In genomic region chr16:66988197-66988788, GRCh38 we compare ENCODE assay signal across 11 cellular contexts. TPM values are rescaled to one million over a fixed set of nuclear protein-coding genes. Genes with fewer than 3 reads are reported as not detected.
DNase-seq lines count a peak whose midpoint lies in the region; ATAC-seq lines count a peak whose summit lies in the region.
"Had no signal": no experiment of that assay in that cellular context is flagged by ENCODE, and none has a peak within 500 bp of the region (broad histone marks: within the 10 kb centered on the region; RNA-seq: fewer than 3 reads in every experiment).

TSS of gene CES4A (plus strand) at chr16:66988589. CDS start at chr16:66988773, 184 bp downstream.

- peak within 1 kb of the TSS; percentile 2 for H3K27ac ChIP-seq in temporal lobe (ENCODE audit: low read depth, low read length)
- H3K27ac ChIP-seq: brain microvascular endothelial cell had no signal

- peaks cover 11% of the 10 kb centered on the region for H3K36me3 Mint-ChIP-seq in activated CD8-positive, alpha-beta memory T cell treated with anti-CD3 and anti-CD28 coated beads, Interleukin-2, amount 10 ng/mL, durations not matched to agents 7 days and 5 days
- H3K36me3 Mint-ChIP-seq in activated T-helper 2 cell treated with anti-CD3 and anti-CD28 coated beads, Interferon-gamma antibody, Interleukin-2, Interleukin-4, amounts not matched to agents 10 μg/mL and 5 μg/mL and 100 μg/mL, durations not matched to agents 14 hours and 24 hours and 36 hours (ENCODE audit: low read depth) = peaks cover 15% of the 10 kb centered on the region

- CTCF ChIA-PET in activated CD8-positive, alpha-beta memory T cell treated with anti-CD3 and anti-CD28 coated beads, Interleukin-2, amount 10 ng/mL, durations not matched to agents 7 days and 5 days (lab: Charles Lee) = interaction anchor here (1.1 to 2.1 kb wide), 5 partner anchors 11 to 30 kb away, joined by 3 to 8 read pairs (median 6); partner anchors contain the start of gene CES3

- H3K4me3 Mint-ChIP-seq in activated CD8-positive, alpha-beta memory T cell treated with anti-CD3 and anti-CD28 coated beads, Interleukin-2, amount 10 ng/mL, durations not matched to agents 7 days and 5 days = no peak within 1 kb of the TSS
- H3K4me3 Mint-ChIP-seq in activated T-helper 2 cell treated with anti-CD3 and anti-CD28 coated beads, Interferon-gamma antibody, Interleukin-2, Interleukin-4, amounts not matched to agents 10 μg/mL and 5 μg/mL and 100 μg/mL, durations not matched to agents 14 hours and 24 hours and 36 hours (ENCODE audit: low read depth) = peak within 1 kb of the TSS; percentile 61

- no peak for ATAC-seq in activated CD8-positive, alpha-beta memory T cell treated with anti-CD3 and anti-CD28 coated beads, Interleukin-2, amount 10 ng/mL, durations not matched to agents 7 days and 5 days
- ATAC-seq in HG03432 (IDR thresholded peaks at IDR 0.05; ENCODE audit: unreplicated experiment) (no peak), GM18511 (IDR thresholded peaks at IDR 0.05; ENCODE audit: unreplicated experiment) (no peak), HG02970 (IDR thresholded peaks at IDR 0.05; ENCODE audit: low FRiP score, unreplicated experiment) (no peak)

- DNase-seq in activated CD8-positive, alpha-beta memory T cell treated with anti-CD3 and anti-CD28 coated beads, Interleukin-2, amount 10 ng/mL, durations not matched to agents 7 days and 5 days = no peak
- DNase-seq in activated CD8-positive, alpha-beta memory T cell treated with anti-CD3 and anti-CD28 coated beads, Interleukin-2, amount 50 U/mL, for 4 hours = no peak
- no peak for DNase-seq in activated T-helper 2 cell treated with anti-CD3 and anti-CD28 coated beads, Interferon-gamma antibody, Interleukin-2, Interleukin-4, amounts not matched to agents 10 μg/mL and 5 μg/mL and 100 μg/mL, durations not matched to agents 14 hours and 24 hours and 36 hours (ENCODE audit: low spot score)
- DNase-seq in iris pigment epithelial cell (ENCODE audit: low read depth) = peak; percentile 71
- DNase-seq: brain microvascular endothelial cell; MV-4-11; stimulated activated CD4-positive, alpha-beta T cell treated with anti-CD3 and anti-CD28 coated beads, Interleukin-2, amount 100 ng/mL, for 24 hours had no signal

- H3K27ac Mint-ChIP-seq in activated CD8-positive, alpha-beta memory T cell treated with anti-CD3 and anti-CD28 coated beads, Interleukin-2, amount 10 ng/mL, durations not matched to agents 7 days and 5 days = peak within 1 kb of the TSS; percentile 73
- peak within 1 kb of the TSS; percentile 88 for H3K27ac Mint-ChIP-seq in activated T-helper 2 cell treated with anti-CD3 and anti-CD28 coated beads, Interferon-gamma antibody, Interleukin-2, Interleukin-4, amounts not matched to agents 10 μg/mL and 5 μg/mL and 100 μg/mL, durations not matched to agents 14 hours and 24 hours and 36 hours

- H3K4me1 Mint-ChIP-seq in activated CD8-positive, alpha-beta memory T cell treated with anti-CD3 and anti-CD28 coated beads, Interleukin-2, amount 10 ng/mL, durations not matched to agents 7 days and 5 days = peaks cover 45% of the 10 kb centered on the region
- peaks cover 40% of the 10 kb centered on the region for H3K4me1 Mint-ChIP-seq in activated T-helper 2 cell treated with anti-CD3 and anti-CD28 coated beads, Interferon-gamma antibody, Interleukin-2, Interleukin-4, amounts not matched to agents 10 μg/mL and 5 μg/mL and 100 μg/mL, durations not matched to agents 14 hours and 24 hours and 36 hours (ENCODE audit: low read depth)

- H3K9me3 Mint-ChIP-seq in activated CD8-positive, alpha-beta memory T cell treated with anti-CD3 and anti-CD28 coated beads, Interleukin-2, amount 10 ng/mL, durations not matched to agents 7 days and 5 days (ENCODE audit: low read depth) = no peaks in the 10 kb centered on the region
- no peaks in the 10 kb centered on the region for H3K9me3 Mint-ChIP-seq in activated T-helper 2 cell treated with anti-CD3 and anti-CD28 coated beads, Interferon-gamma antibody, Interleukin-2, Interleukin-4, amounts not matched to agents 10 μg/mL and 5 μg/mL and 100 μg/mL, durations not matched to agents 14 hours and 24 hours and 36 hours

- intact Hi-C loops in activated T-helper 2 cell treated with anti-CD3 and anti-CD28 coated beads, Interferon-gamma antibody, Interleukin-2, Interleukin-4, amounts not matched to agents 10 μg/mL and 5 μg/mL and 100 μg/mL, durations not matched to agents 14 hours and 24 hours and 36 hours (cut with micrococcal nuclease) = loop anchor here (10.0 kb wide), 1 partner anchor 257 kb away; the partner anchor contains the start of genes FHOD1 and SLC9A5

- no peaks in the 10 kb centered on the region for H3K27me3 Mint-ChIP-seq in activated CD8-positive, alpha-beta memory T cell treated with anti-CD3 and anti-CD28 coated beads, Interleukin-2, amount 10 ng/mL, durations not matched to agents 7 days and 5 days
- no peaks in the 10 kb centered on the region for H3K27me3 Mint-ChIP-seq in activated T-helper 2 cell treated with anti-CD3 and anti-CD28 coated beads, Interferon-gamma antibody, Interleukin-2, Interleukin-4, amounts not matched to agents 10 μg/mL and 5 μg/mL and 100 μg/mL, durations not matched to agents 14 hours and 24 hours and 36 hours (ENCODE audit: low read depth)

RNA-seq across cellular contexts. Expression of gene CES4A, which starts in this region (rescaled TPM):
- total RNA-seq in activated CD8-positive, alpha-beta memory T cell treated with anti-CD3 and anti-CD28 coated beads, Interleukin-2, amount 10 ng/mL, durations not matched to agents 7 days and 5 days = 10 to 100 TPM in 1 of 2 experiments, 1 to 10 TPM in 1; 8.1 to 11.7 TPM
- 29.8 and 30.1 TPM in 2 replicates for total RNA-seq in activated T-helper 2 cell treated with anti-CD3 and anti-CD28 coated beads, Interferon-gamma antibody, Interleukin-2, Interleukin-4, amounts not matched to agents 10 μg/mL and 5 μg/mL and 100 μg/mL, durations not matched to agents 14 hours and 24 hours and 36 hours
- 8.1 TPM for total RNA-seq in temporal lobe
